Comparison of ENCODE assay signal across 8 cellular contexts in genomic region chr1:22749919-22750670, GRCh38. TPM values are rescaled to one million over a fixed set of nuclear protein-coding genes. Genes with fewer than 3 reads are reported as not detected.
DNase-seq lines count a peak whose midpoint lies in the region; ATAC-seq, FAIRE-seq and TF ChIP-seq lines count a peak whose summit lies in the region.
"Had no signal": no experiment of that assay in that cellular context is flagged by ENCODE, and none has a peak within 500 bp of the region (broad histone marks: within the 10 kb centered on the region; RNA-seq: fewer than 3 reads in every experiment).

No MANE protein-coding gene starts in this region.

- H3K23me2 ChIP-seq in H1 (ENCODE audit: low read depth, low read length): no peaks in the 10 kb centered on the region

- no peaks in the 10 kb centered on the region for H3K27me3 ChIP-seq in H1 (replicated peaks in 1 of 4; ENCODE audit: control insufficient read depth in 3 of 4, extremely low read depth in 1 of 4, insufficient read depth in 3 of 4, low read length in 3 of 4)

- H3K4me2 ChIP-seq in H1 (ENCODE audit: insufficient read depth in 1 of 2, low read depth in 2 of 2, low read length in 2 of 2): no peak overlapping the region

- TF ChIP-seq EP300 in H1 (IDR thresholded peaks at IDR 0.05; ENCODE audit: borderline replicate concordance in 1 of 2, low read depth in 2 of 2, low read length in 2 of 2): no peak

- CTCF ChIA-PET in H1 (lab: Charles Lee; ENCODE audit: partially characterized antibody): interaction anchor here (0.7 to 6.0 kb wide), 17 partner anchors 12 to 222 kb away, joined by 3 to 46 read pairs (median 3); no protein-coding TSS in a partner anchor

- TF ChIP-seq RAD21 in H1 (IDR thresholded peaks at IDR 0.05 in 1 of 2, conservative IDR thresholded peaks at IDR 0.05 in 1 of 2; ENCODE audit: low read depth in 2 of 2, low read length in 2 of 2): no peak

- TF ChIP-seq POLR2A in H1 (IDR thresholded peaks at IDR 0.05; ENCODE audit: control extremely low read depth in 1 of 2, low read depth in 2 of 2, low read length in 2 of 2): no peak

- no peak for FAIRE-seq in H1 (lab: Jason Lieb, UNC)
- FAIRE-seq: TTC549 had no signal

- no peak overlapping the region for H2BK20ac ChIP-seq in H1 (ENCODE audit: low read length)

- WGBS in H1 (ENCODE audit: extremely low coverage in 1 of 2, insufficient coverage in 1 of 2, insufficient read length in 1 of 2, insufficient replicate concordance in 2 of 2, low coverage in 1 of 2, low lambda C conversion rate in 2 of 2, missing lambda C conversion rate in 1 of 2), 2 experiments: 60% methylated on average over 5 of the region's 5 CpGs; no CpG with 5 or more reads in 1 of the 2 experiments

- no peak for TF ChIP-seq CTCF in H1 (IDR thresholded peaks at IDR 0.05; ENCODE audit: control extremely low read depth in 1 of 3, insufficient read depth in 1 of 3, low read depth in 1 of 3, low read length in 3 of 3)
- no peak for TF ChIP-seq CTCF in nephron progenitor cell (IDR thresholded peaks at IDR 0.05)

- no peak overlapping the region for H3K23ac ChIP-seq in H1 (ENCODE audit: insufficient read length)

- no peaks in the 10 kb centered on the region for H4K20me1 ChIP-seq in H1 (replicated peaks in 1 of 2; ENCODE audit: control insufficient read depth in 1 of 2, insufficient read depth in 2 of 2, low read length in 2 of 2)

- H3K9me3 ChIP-seq in H1 (ENCODE audit: insufficient read depth in 2 of 2, low read depth in 1 of 2, low read length in 1 of 2): no peaks in the 10 kb centered on the region
- H3K9me3 ChIP-seq in T-helper 17 cell (ENCODE audit: control insufficient read depth, low read length, poor library complexity, severe bottlenecking): no peaks in the 10 kb centered on the region

- H3K27me3 Mint-ChIP-seq in nephron progenitor cell (ENCODE audit: low read depth, poor library complexity): peaks cover 23% of the 10 kb centered on the region
- peaks cover 43% of the 10 kb centered on the region for H3K27me3 Mint-ChIP-seq in T-helper 17 cell

- H3K14ac ChIP-seq in H1 (ENCODE audit: insufficient read length): no peak overlapping the region

- H3K4me3 ChIP-seq in H1 (ENCODE audit: extremely low read depth in 1 of 4, insufficient read depth in 2 of 4, low read depth in 3 of 4, low read length in 4 of 4): no peak overlapping the region

- H2BK15ac ChIP-seq in H1 (ENCODE audit: low read length): no peak overlapping the region

- no peaks in the 10 kb centered on the region for H3K79me1 ChIP-seq in H1 (ENCODE audit: low read depth, low read length)

- H3K36me3 ChIP-seq in H1 (ENCODE audit: control insufficient read depth in 2 of 4, insufficient read depth in 4 of 4, low read length in 3 of 4): no peaks in the 10 kb centered on the region; a peak in 1 of 8 replicates

- no peak overlapping the region for H3K18ac ChIP-seq in H1 (ENCODE audit: extremely low read depth, low read length)

- H3K4me1 Mint-ChIP-seq in nephron progenitor cell (peaks cover 39% of the 10 kb centered on the region), T-helper 17 cell (peaks cover 4% of the 10 kb centered on the region)

- no peak overlapping the region for H4K5ac ChIP-seq in H1 (ENCODE audit: insufficient read length, low read depth, low read length)

- no peak overlapping the region for H3K4me3 Mint-ChIP-seq in nephron progenitor cell
- H3K4me3 Mint-ChIP-seq in T-helper 17 cell: no peak overlapping the region

- no peak overlapping the region for H2BK120ac ChIP-seq in H1 (replicated peaks; ENCODE audit: low read depth, low read length)

- H3K27ac ChIP-seq in H1 (ENCODE audit: low read depth, low read length): no peak overlapping the region

- POLR2A ChIA-PET in H1 (lab: Charles Lee; ENCODE audit: partially characterized antibody): no interaction called here

- no peak overlapping the region for H3K4ac ChIP-seq in H1 (replicated peaks; ENCODE audit: insufficient read length, low read depth, low read length)

- H3K9ac ChIP-seq in H1 (replicated peaks in 1 of 4; ENCODE audit: extremely low read depth in 1 of 4, low read depth in 3 of 4, low read length in 3 of 4): no peak overlapping the region

- H3K36me3 Mint-ChIP-seq in nephron progenitor cell (ENCODE audit: low read depth): no peaks in the 10 kb centered on the region
- H3K36me3 Mint-ChIP-seq in T-helper 17 cell (ENCODE audit: low read depth): no peaks in the 10 kb centered on the region

- H3K27ac Mint-ChIP-seq in nephron progenitor cell (peak overlapping the region; percentile 70), T-helper 17 cell (no peak overlapping the region)

- peak; percentile 27 for DNase-seq in GM19240 (ENCODE audit: insufficient read length, low spot score)
- peak; percentile 80 for DNase-seq in NOMO-1 treated with DMSO at 0.1 percent for 48 hours (lab: John Stamatoyannopoulos, UW; ENCODE audit: unreplicated experiment)
- DNase-seq in H1 (ENCODE audit: low read depth in 1 of 2, low spot score in 2 of 2): no peak
- DNase-seq in nephron progenitor cell: no peak
- no peak for DNase-seq in epidermal melanocyte (ENCODE audit: insufficient read length, low spot score)
- DNase-seq in T-helper 17 cell: no peak

- H3K56ac ChIP-seq in H1 (replicated peaks; ENCODE audit: insufficient read length, low read depth, low read length): no peak overlapping the region

- no peak overlapping the region for H2BK12ac ChIP-seq in H1 (ENCODE audit: low read depth, low read length)

- no peak overlapping the region for H2AK5ac ChIP-seq in H1 (ENCODE audit: low read depth, low read length)

- H3K9me3 Mint-ChIP-seq in nephron progenitor cell: no peaks in the 10 kb centered on the region

- no peak overlapping the region for H2BK5ac ChIP-seq in H1 (ENCODE audit: low read depth, low read length)

- ATAC-seq in T-helper 17 cell: no peak
- ATAC-seq in HG02870 (IDR thresholded peaks at IDR 0.05; ENCODE audit: unreplicated experiment): no peak

- H4K8ac ChIP-seq in H1 (ENCODE audit: extremely low read depth, insufficient read depth, low read length): no peak overlapping the region

- no peaks in the 10 kb centered on the region for H3K79me2 ChIP-seq in H1 (ENCODE audit: control insufficient read depth in 1 of 2, insufficient read depth in 2 of 2, low read length in 2 of 2)

- peaks cover 0 to 5% (median 1%) of the 10 kb centered on the region in 4 experiments; a peak in 2 of 7 replicates for H3K4me1 ChIP-seq in H1 (replicated peaks in 1 of 4; ENCODE audit: control insufficient read depth in 3 of 4, insufficient read depth in 4 of 4, low read length in 3 of 4)

- H2AFZ ChIP-seq in H1 (ENCODE audit: low read length): no peak overlapping the region

- H4K91ac ChIP-seq in H1 (replicated peaks; ENCODE audit: insufficient read length, low read length): no peak overlapping the region

TF ChIP-seq in H1, 55 proteins besides CTCF, POLR2A, EP300 and RAD21:
- TF ChIP-seq CBX8 (IDR thresholded peaks at IDR 0.05; ENCODE audit: borderline replicate concordance, low read depth, low read length) (no peak), NANOG (IDR thresholded peaks at IDR 0.05; ENCODE audit: insufficient read depth, low read depth, low read length, poor library complexity, severe bottlenecking) (no peak), JUND (IDR thresholded peaks at IDR 0.05; ENCODE audit: low read length) (no peak), KDM1A (IDR thresholded peaks at IDR 0.05; ENCODE audit: borderline replicate concordance, low read length) (0 out of 2 replicates have a peak, but pooled peaks have one; percentile 46), SIN3A (conservative IDR thresholded peaks at IDR 0.05 in 1 of 2, IDR thresholded peaks at IDR 0.05 in 1 of 2; ENCODE audit: low read depth in 1 of 2, low read length in 2 of 2) (no peak), TAF7 (optimal IDR thresholded peaks at IDR 0.05; ENCODE audit: borderline replicate concordance, low read depth, low read length) (no peak), CBX5 (IDR thresholded peaks at IDR 0.05; ENCODE audit: low read depth, low read length) (no peak), BACH1 (IDR thresholded peaks at IDR 0.05; ENCODE audit: low read length) (no peak)

RNA-seq across cellular contexts. Expression of gene EPHB2, which starts 39.5 kb away (rescaled TPM):
- total RNA-seq in H1 (2021; fragmentation: NEBNext Ultra II Directional; extraction: Animal tissue kit (Norgen Biotek cat#: 25700)): 15.7 and 17.2 TPM in 2 replicates
- polyA plus RNA-seq in H1 (2011; rRNA removed): 15.8 and 23.8 TPM in 2 replicates
- polyA plus RNA-seq in H1 (2011; cell fraction: cytosol; rRNA removed): 10.4 TPM
- 15.7 TPM for polyA plus RNA-seq in H1 (2011; cell fraction: nucleus; rRNA removed)
- polyA plus RNA-seq in H1 (2012, experiment 1 of 2): 7.6 to 17.8 TPM (median 13.6 TPM) in 4 replicates
- 8.3 TPM for polyA plus RNA-seq in H1 (2012, experiment 2 of 2)
- 15.2 TPM for polyA plus RNA-seq in H1 (2013, experiment 1 of 2)
- 16.6 TPM for polyA plus RNA-seq in H1 (2013, experiment 2 of 2)
- polyA minus RNA-seq in H1 (2011; rRNA and poly(A)+ RNA removed): 22.7 and 23.1 TPM in 2 replicates
- polyA minus RNA-seq in H1 (2011; cell fraction: cytosol; rRNA and poly(A)+ RNA removed): 16.6 TPM
- 15.3 TPM for polyA minus RNA-seq in H1 (2011; cell fraction: nucleus; rRNA and poly(A)+ RNA removed)
- under 1 TPM in 1 of 2 donors, not detected in 1; 0.15 TPM for total RNA-seq in T-helper 17 cell

Comparison
In these comparisons a context has a peak if more than half of its experiments do, and no peak if none do; other contexts are left out.
1. DNase-seq: peak in GM19240 (single experiment) and NOMO-1 treated with DMSO at 0.1 percent for 48 hours (single experiment); none in H1 (0 of 2), nephron progenitor cell (single experiment), epidermal melanocyte (single experiment) and T-helper 17 cell (0 of 3).
2. RNA of gene EPHB2, which starts 39.5 kb away (total RNA-seq): 15.7 to 17.2 TPM in H1; 0.15 TPM in T-helper 17 cell; every median in the first group is over 10 times any median in the second.